25 cellular contexts compared by ENCODE assay signal in genomic region chr2:12835733-12836132, GRCh38.
"Had no signal": no experiment of that assay in that cellular context is flagged by ENCODE, and none has a peak within 500 bp of the region (broad histone marks: within the 10 kb centered on the region; RNA-seq: fewer than 3 reads in every experiment).

No MANE protein-coding gene starts in this region.

- H3K4me1 ChIP-seq: breast epithelium had no signal

- H3K4me3 Mint-ChIP-seq: activated B cell treated with CpG ODN at 0.5 μM for 24 hours; activated CD4-positive, alpha-beta T cell treated with anti-CD3 and anti-CD28 coated beads, Interleukin-2, amount 10 ng/mL, durations not matched to agents 24 days and 14 days; activated CD8-positive, alpha-beta memory T cell treated with anti-CD3 and anti-CD28 coated beads, Interleukin-2, amount 10 ng/mL, durations not matched to agents 7 days and 5 days; activated naive CD4-positive, alpha-beta T cell treated with anti-CD3 and anti-CD28 coated beads, Interleukin-2, amount 50 U/mL, for 24 hours; activated T-cell treated with anti-CD3 and anti-CD28 coated beads, Interleukin-2, amount 50 U/mL, for 24 hours; activated T-helper 1 cell treated with anti-CD3 and anti-CD28 coated beads, Interleukin-12 subunit alpha, Interleukin-12 subunit beta, Interleukin-2, Interleukin-4 antibody, amounts not matched to agents 30 ng/mL and 10 ng/mL and 1 ng/mL, durations not matched to agents 14 hours and 24 hours and 36 hours; central memory CD8-positive, alpha-beta T cell; T-helper 1 cell treated with Interleukin-12 subunit alpha and Interleukin-12 subunit beta and Interleukin-4 antibody, amounts not matched to agents 30 μg/mL and 1 μg/mL, for 36 hours had no signal

- H3K27ac ChIP-seq: breast epithelium, SJCRH30 had no signal

- DNase-seq: activated B cell treated with CpG ODN at 0.5 μM for 24 hours; activated CD4-positive, alpha-beta T cell treated with anti-CD3 and anti-CD28 coated beads for 1 hour; activated CD4-positive, alpha-beta T cell treated with anti-CD3 and anti-CD28 coated beads, Interleukin-2, amount 10 ng/mL, durations not matched to agents 24 days and 14 days; activated CD4-positive, alpha-beta T cell treated with anti-CD3 and anti-CD28 coated beads, Interleukin-2, amount 50 U/mL, for 48 hours; activated CD8-positive, alpha-beta memory T cell treated with anti-CD3 and anti-CD28 coated beads, Interleukin-2, amount 10 ng/mL, durations not matched to agents 7 days and 5 days; activated effector memory CD4-positive, alpha-beta T cell treated with Interleukin-2 at 50 U/mL for 16 hours; activated naive CD4-positive, alpha-beta T cell; activated T-cell treated with anti-CD3 and anti-CD28 coated beads, Interleukin-2, amount 50 U/mL, for 24 hours; aorta; NCI-H1092; NCI-H1417; NCI-H1930; NCI-H2107; NCI-H2171 treated with DMSO at 0.1 percent for 48 hours; NCI-H226; NCI-H526 treated with DMSO at 0.1 percent for 48 hours; NCI-H82; SJCRH30 had no signal

- H3K36me3 Mint-ChIP-seq: activated CD8-positive, alpha-beta memory T cell treated with anti-CD3 and anti-CD28 coated beads, Interleukin-2, amount 10 ng/mL, durations not matched to agents 7 days and 5 days; activated naive CD4-positive, alpha-beta T cell treated with anti-CD3 and anti-CD28 coated beads, Interleukin-2, amount 50 U/mL, for 24 hours had no signal

- H3K4me3 ChIP-seq: breast epithelium, K562, SJCRH30 had no signal

- H3K27me3 ChIP-seq: breast epithelium, SJCRH30 had no signal

- H3K9me3 Mint-ChIP-seq: activated B cell treated with CpG ODN at 0.5 μM for 24 hours; activated CD4-positive, alpha-beta T cell treated with anti-CD3 and anti-CD28 coated beads, Interleukin-2, amount 10 ng/mL, durations not matched to agents 24 days and 14 days; activated naive CD4-positive, alpha-beta T cell treated with anti-CD3 and anti-CD28 coated beads, Interleukin-2, amount 50 U/mL, for 24 hours; activated T-cell treated with anti-CD3 and anti-CD28 coated beads, Interleukin-2, amount 50 U/mL, for 24 hours; activated T-helper 1 cell treated with anti-CD3 and anti-CD28 coated beads, Interleukin-12 subunit alpha, Interleukin-12 subunit beta, Interleukin-2, Interleukin-4 antibody, amounts not matched to agents 30 ng/mL and 10 ng/mL and 1 ng/mL, durations not matched to agents 14 hours and 24 hours and 36 hours; central memory CD8-positive, alpha-beta T cell; T-helper 1 cell treated with Interleukin-12 subunit alpha and Interleukin-12 subunit beta and Interleukin-4 antibody, amounts not matched to agents 30 μg/mL and 1 μg/mL, for 36 hours had no signal

- H3K4me1 Mint-ChIP-seq: activated B cell treated with CpG ODN at 0.5 μM for 24 hours; activated CD4-positive, alpha-beta T cell treated with anti-CD3 and anti-CD28 coated beads, Interleukin-2, amount 10 ng/mL, durations not matched to agents 24 days and 14 days; activated CD8-positive, alpha-beta memory T cell treated with anti-CD3 and anti-CD28 coated beads, Interleukin-2, amount 10 ng/mL, durations not matched to agents 7 days and 5 days; activated naive CD4-positive, alpha-beta T cell treated with anti-CD3 and anti-CD28 coated beads, Interleukin-2, amount 50 U/mL, for 24 hours; central memory CD8-positive, alpha-beta T cell had no signal

- H3K27ac Mint-ChIP-seq: activated B cell treated with CpG ODN at 0.5 μM for 24 hours; activated CD4-positive, alpha-beta T cell treated with anti-CD3 and anti-CD28 coated beads, Interleukin-2, amount 10 ng/mL, durations not matched to agents 24 days and 14 days; activated CD8-positive, alpha-beta memory T cell treated with anti-CD3 and anti-CD28 coated beads, Interleukin-2, amount 10 ng/mL, durations not matched to agents 7 days and 5 days; activated naive CD4-positive, alpha-beta T cell treated with anti-CD3 and anti-CD28 coated beads, Interleukin-2, amount 50 U/mL, for 24 hours; activated T-cell treated with anti-CD3 and anti-CD28 coated beads, Interleukin-2, amount 50 U/mL, for 24 hours; activated T-helper 1 cell treated with anti-CD3 and anti-CD28 coated beads, Interleukin-12 subunit alpha, Interleukin-12 subunit beta, Interleukin-2, Interleukin-4 antibody, amounts not matched to agents 30 ng/mL and 10 ng/mL and 1 ng/mL, durations not matched to agents 14 hours and 24 hours and 36 hours; T-helper 1 cell treated with Interleukin-12 subunit alpha and Interleukin-12 subunit beta and Interleukin-4 antibody, amounts not matched to agents 30 μg/mL and 1 μg/mL, for 36 hours had no signal

- ATAC-seq: activated CD8-positive, alpha-beta memory T cell treated with anti-CD3 and anti-CD28 coated beads, Interleukin-2, amount 10 ng/mL, durations not matched to agents 7 days and 5 days; K562; SK-N-SH treated with all-trans-retinoic acid at 6 μM for 48 hours had no signal

- H3K36me3 ChIP-seq: breast epithelium, SJCRH30 had no signal
